Comparison of ENCODE assay signal across 8 cellular contexts in genomic region chr7:141071260-141071854, GRCh38. TPM values are rescaled to one million over a fixed set of nuclear protein-coding genes. Genes with fewer than 3 reads are reported as not detected.
DNase-seq lines count a peak whose midpoint lies in the region; ATAC-seq and TF ChIP-seq lines count a peak whose summit lies in the region.

No MANE protein-coding gene starts in this region.

- H3K9ac ChIP-seq in OCI-LY3 (ENCODE audit: low read length) (peak overlapping the region; percentile 64), rectal smooth muscle tissue (ENCODE audit: low read length) (no peak overlapping the region)

- DNase-seq in AG20443 (ENCODE audit: low spot score) (peak; percentile 25), HT-29 (ENCODE audit: low spot score) (peak; percentile 10), amygdala (lab: John Stamatoyannopoulos, UW) (peak in 53 of 56 donors; percentile 9 to 86 (median 58)), right atrium auricular region (ENCODE audit: low spot score) (no peak)

- H3K4me3 ChIP-seq in OCI-LY3 (ENCODE audit: low read length) (peak overlapping the region; percentile 91), right atrium auricular region (peak overlapping the region; percentile 49 to 63), rectal smooth muscle tissue (ENCODE audit: low read length) (peak overlapping the region; percentile 60)

- H3K4me1 ChIP-seq in OCI-LY3 (ENCODE audit: low read length): peaks cover 10% of the 10 kb centered on the region; the same call in 1 of the 2 replicates
- H3K4me1 ChIP-seq in right atrium auricular region: peaks cover 0 to 41% of the 10 kb centered on the region in 2 donors
- no peaks in the 10 kb centered on the region for H3K4me1 ChIP-seq in rectal smooth muscle tissue (ENCODE audit: control insufficient read depth, insufficient read depth, low read length)

- peak overlapping the region; percentile 92 for H2AFZ ChIP-seq in OCI-LY3 (ENCODE audit: low read depth, low read length)

- H3K27ac ChIP-seq in OCI-LY3 (ENCODE audit: low read length): no peak overlapping the region
- H3K27ac ChIP-seq in right atrium auricular region: no peak overlapping the region
- no peak overlapping the region for H3K27ac ChIP-seq in rectal smooth muscle tissue (ENCODE audit: low read depth, low read length)

- ATAC-seq in GM21723 (IDR thresholded peaks at IDR 0.05; ENCODE audit: unreplicated experiment): no peak
- ATAC-seq in HG03354 (IDR thresholded peaks at IDR 0.05; ENCODE audit: poor library complexity, severe bottlenecking, unreplicated experiment): no peak

- peaks cover 4% of the 10 kb centered on the region for H3K79me2 ChIP-seq in OCI-LY3 (ENCODE audit: low read length)

- H3K27me3 ChIP-seq in OCI-LY3 (ENCODE audit: low read depth, low read length) (no peaks in the 10 kb centered on the region), right atrium auricular region (no peaks in the 10 kb centered on the region), rectal smooth muscle tissue (ENCODE audit: control insufficient read depth, insufficient read depth, low read length) (peaks cover 3% of the 10 kb centered on the region)

- H3K36me3 ChIP-seq in OCI-LY3 (replicated peaks; ENCODE audit: low read depth, low read length) (no peaks in the 10 kb centered on the region), right atrium auricular region (no peaks in the 10 kb centered on the region), rectal smooth muscle tissue (ENCODE audit: control insufficient read depth, insufficient read depth, low read length) (no peaks in the 10 kb centered on the region)

- TF ChIP-seq CTCF in OCI-LY3 (IDR thresholded peaks at IDR 0.05; ENCODE audit: low read depth, low read length) (peak; percentile 73), right atrium auricular region (IDR thresholded peaks at IDR 0.05) (peak in 1 of 2 donors; percentile 49)

- H3K9me3 ChIP-seq in OCI-LY3 (ENCODE audit: insufficient read depth, low read length) (no peaks in the 10 kb centered on the region), right atrium auricular region (no peaks in the 10 kb centered on the region)

- peak overlapping the region; percentile 91 for H3K4me2 ChIP-seq in OCI-LY3 (ENCODE audit: low read length)

- H4K20me1 ChIP-seq in OCI-LY3 (ENCODE audit: insufficient read depth, low read length): no peaks in the 10 kb centered on the region

RNA-seq across cellular contexts. Expression of gene TMEM178B, which starts 2.5 kb away (rescaled TPM):
- total RNA-seq in HT-29 (2014; rRNA removed; shearing (Covaris generic)): 2.1 and 2.3 TPM in 2 replicates
- 10 to 100 TPM; 15.8 to 48.7 TPM for total RNA-seq in right atrium auricular region

RNA-seq across cellular contexts. Expression of gene MRPS33, which starts 56.6 kb away (rescaled TPM):
- total RNA-seq in HT-29 (2014; rRNA removed; shearing (Covaris generic)): 28.0 and 46.5 TPM in 2 replicates
- total RNA-seq in right atrium auricular region: 10 to 100 TPM; 36.1 to 47.4 TPM
